Comparison of ENCODE assay signal across 12 cellular contexts in genomic region chr9:92245005-92245797, GRCh38. TPM values are rescaled to one million over a fixed set of nuclear protein-coding genes. Genes with fewer than 3 reads are reported as not detected.
DNase-seq lines count a peak whose midpoint lies in the region; ATAC-seq and TF ChIP-seq lines count a peak whose summit lies in the region.
"Had no signal": no experiment of that assay in that cellular context is flagged by ENCODE, and none has a peak within 500 bp of the region (broad histone marks: within the 10 kb centered on the region; RNA-seq: fewer than 3 reads in every experiment).

No MANE protein-coding gene starts in this region.

- H2AFZ ChIP-seq in PC-3 (ENCODE audit: low read length), result no peak overlapping the region

- ATAC-seq in PC-3, result peak; percentile 42
- ATAC-seq in HG02798 (IDR thresholded peaks at IDR 0.05; ENCODE audit: poor library complexity, unreplicated experiment), result no peak
- no peak for ATAC-seq in gastroesophageal sphincter
- ATAC-seq in HG03521 (IDR thresholded peaks at IDR 0.05; ENCODE audit: unreplicated experiment), result no peak
- ATAC-seq: activated CD8-positive, alpha-beta T cell treated with anti-CD3 and anti-CD28 coated beads, Interleukin-2, amount 10 ng/mL, durations not matched to agents 7 days and 5 days had no signal

- 0 out of 2 replicates have a peak, but pooled peaks cover 7% of the 10 kb centered on the region for H3K4me1 ChIP-seq in PC-3 (ENCODE audit: insufficient read depth, low read length)
- H3K4me1 ChIP-seq in gastroesophageal sphincter, result no peaks in the 10 kb centered on the region

- CTCF ChIA-PET in PC-3 (lab: Charles Lee), result no interaction called here

- no peaks in the 10 kb centered on the region for H3K9me2 ChIP-seq in PC-3 (replicated peaks; ENCODE audit: low read length)

- no peak for TF ChIP-seq EP300 in gastroesophageal sphincter (IDR thresholded peaks at IDR 0.05)

- POLR2A ChIA-PET in PC-3 (lab: Charles Lee; ENCODE audit: unreplicated experiment), result no interaction called here

- no peaks in the 10 kb centered on the region for H3K9me3 ChIP-seq in PC-3 (ENCODE audit: low read length)
- no peaks in the 10 kb centered on the region for H3K9me3 ChIP-seq in gastroesophageal sphincter
- H3K9me3 ChIP-seq: MG63 had no signal

- H3K27me3 ChIP-seq in PC-3 (ENCODE audit: low read length) (no peaks in the 10 kb centered on the region), gastroesophageal sphincter (no peaks in the 10 kb centered on the region)
- H3K27me3 ChIP-seq: MG63 had no signal

- H3K27ac ChIP-seq in PC-3 (ENCODE audit: low read length) (peak overlapping the region; percentile 25), gastroesophageal sphincter (no peak overlapping the region)

- TF ChIP-seq POLR2A in gastroesophageal sphincter (IDR thresholded peaks at IDR 0.05), result no peak

- TF ChIP-seq CTCF in PC-3 (conservative IDR thresholded peaks at IDR 0.05; ENCODE audit: low read depth, low read length) (no peak), epithelial cell of proximal tubule (conservative IDR thresholded peaks at IDR 0.05; ENCODE audit: low read depth, low read length) (no peak), gastroesophageal sphincter (IDR thresholded peaks at IDR 0.05) (no peak)

- no peak overlapping the region for H3K4me2 ChIP-seq in PC-3 (ENCODE audit: low read length)

- intact Hi-C loops in PC-3 (cut with micrococcal nuclease), result no loop called here

- H3F3A ChIP-seq in PC-3 (ENCODE audit: low read length, unreplicated experiment), result no peaks in the 10 kb centered on the region

- no peak overlapping the region for H3K9ac ChIP-seq in PC-3 (ENCODE audit: low read length)

- no peaks in the 10 kb centered on the region; the same call in 1 of the 2 replicates for H4K20me1 ChIP-seq in PC-3 (ENCODE audit: low read length)

- 85 to 88% methylated on average over 6 of the region's 7 CpGs for WGBS in gastroesophageal sphincter (ENCODE audit: low coverage in 1 of 2), 2 donors

- H3K36me3 ChIP-seq in PC-3 (ENCODE audit: low read depth, low read length) (peaks cover 63% of the 10 kb centered on the region), gastroesophageal sphincter (peaks cover 9 to 100% of the 10 kb centered on the region in 2 donors)

- no TSS peak for BruUV-seq in PC-3 (replicated peaks; lab: Mats Ljungman, UMichigan)

- H3K79me2 ChIP-seq in PC-3 (ENCODE audit: low read length), result no peaks in the 10 kb centered on the region

- DNase-seq in GM04503 (ENCODE audit: low read depth) (peak; percentile 39), PC-3 (peak; percentile 45), epithelial cell of proximal tubule (ENCODE audit: low read depth) (peak; percentile 66), skeletal muscle cell (ENCODE audit: low read depth) (peak; percentile 69)
- DNase-seq: activated CD8-positive, alpha-beta T cell treated with anti-CD3 and anti-CD28 coated beads, Interleukin-2, amount 10 ng/mL, durations not matched to agents 7 days and 5 days; head of caudate nucleus; mesendoderm; NCI-H82 had no signal

- H3K4me3 ChIP-seq in PC-3 (ENCODE audit: low read length) (no peak overlapping the region), epithelial cell of proximal tubule (ENCODE audit: low read depth, low read length) (peak overlapping the region; percentile 22), skeletal muscle cell (ENCODE audit: low read depth, low read length) (no peak overlapping the region), gastroesophageal sphincter (no peak overlapping the region)
- H3K4me3 ChIP-seq: MG63 had no signal

RNA-seq across cellular contexts. Expression of gene IARS1, which starts 48.3 kb away (rescaled TPM):
- total RNA-seq in PC-3 (2014; rRNA removed) (128 and 148 TPM in 2 replicates), epithelial cell of proximal tubule (98.2 and 185 TPM in 2 replicates), gastroesophageal sphincter (10 to 100 TPM; 56.6 to 78.8 (median 75.0) TPM)
